39 cellular contexts compared by ENCODE assay signal in genomic region chr3:157614896-157615295, GRCh38.
"Had no signal": no experiment of that assay in that cellular context is flagged by ENCODE, and none has a peak within 500 bp of the region (broad histone marks: within the 10 kb centered on the region; RNA-seq: fewer than 3 reads in every experiment).

No MANE protein-coding gene starts in this region.

- H3K27ac Mint-ChIP-seq: activated B cell treated with CpG ODN at 0.5 μM for 24 hours; activated CD4-positive, alpha-beta memory T cell treated with anti-CD3 and anti-CD28 coated beads for 36 hours; activated CD4-positive, alpha-beta T cell treated with anti-CD3 and anti-CD28 coated beads, Interleukin-2, amount 10 ng/mL, durations not matched to agents 24 days and 14 days; activated CD8-positive, alpha-beta T cell treated with anti-CD3 and anti-CD28 coated beads for 36 hours; activated naive CD4-positive, alpha-beta T cell treated with anti-CD3 and anti-CD28 coated beads for 36 hours; activated naive CD4-positive, alpha-beta T cell treated with anti-CD3 and anti-CD28 coated beads, Interleukin-2, amount 50 U/mL, for 72 hours; activated naive CD8-positive, alpha-beta T cell treated with anti-CD3 and anti-CD28 coated beads for 36 hours; activated T-cell treated with anti-CD3 and anti-CD28 coated beads, Interleukin-2, amount 50 U/mL, for 72 hours; activated T-helper 1 cell treated with anti-CD3 and anti-CD28 coated beads, Interleukin-12 subunit alpha, Interleukin-12 subunit beta, Interleukin-2, Interleukin-4 antibody, amounts not matched to agents 30 ng/mL and 10 ng/mL and 1 ng/mL, durations not matched to agents 14 hours and 24 hours and 36 hours; activated T-helper 17 cell treated with anti-CD3 and anti-CD28 coated beads, Interleukin-2, amount 50 U/mL, for 72 hours; T-helper 1 cell treated with Interleukin-12 subunit alpha and Interleukin-12 subunit beta and Interleukin-4 antibody, amounts not matched to agents 30 μg/mL and 1 μg/mL, for 36 hours; T-helper 2 cell treated with Interferon-gamma antibody and Interleukin-4, amounts not matched to agents 5 μg/mL and 100 μg/mL, for 36 hours had no signal

- H3K27me3 ChIP-seq: adrenal gland, body of pancreas, brain microvascular endothelial cell, breast epithelium, cardiac muscle cell had no signal

- FAIRE-seq: astrocyte, TTC549 had no signal

- H3K9me3 Mint-ChIP-seq: activated B cell treated with CpG ODN at 0.5 μM for 24 hours; activated CD4-positive, alpha-beta memory T cell treated with anti-CD3 and anti-CD28 coated beads for 36 hours; activated CD4-positive, alpha-beta T cell treated with anti-CD3 and anti-CD28 coated beads, Interleukin-2, amount 10 ng/mL, durations not matched to agents 24 days and 14 days; activated CD8-positive, alpha-beta T cell treated with anti-CD3 and anti-CD28 coated beads for 36 hours; activated naive CD4-positive, alpha-beta T cell treated with anti-CD3 and anti-CD28 coated beads for 36 hours; activated naive CD4-positive, alpha-beta T cell treated with anti-CD3 and anti-CD28 coated beads, Interleukin-2, amount 50 U/mL, for 72 hours; activated naive CD8-positive, alpha-beta T cell treated with anti-CD3 and anti-CD28 coated beads for 36 hours; activated T-cell treated with anti-CD3 and anti-CD28 coated beads, Interleukin-2, amount 50 U/mL, for 4 hours; activated T-cell treated with anti-CD3 and anti-CD28 coated beads, Interleukin-2, amount 50 U/mL, for 72 hours; activated T-helper 1 cell treated with anti-CD3 and anti-CD28 coated beads, Interleukin-12 subunit alpha, Interleukin-12 subunit beta, Interleukin-2, Interleukin-4 antibody, amounts not matched to agents 30 ng/mL and 10 ng/mL and 1 ng/mL, durations not matched to agents 14 hours and 24 hours and 36 hours; activated T-helper 17 cell treated with anti-CD3 and anti-CD28 coated beads, Interleukin-2, amount 50 U/mL, for 72 hours; central memory CD8-positive, alpha-beta T cell; T-helper 1 cell treated with Interleukin-12 subunit alpha and Interleukin-12 subunit beta and Interleukin-4 antibody, amounts not matched to agents 30 μg/mL and 1 μg/mL, for 36 hours; T-helper 2 cell treated with Interferon-gamma antibody and Interleukin-4, amounts not matched to agents 5 μg/mL and 100 μg/mL, for 36 hours had no signal

- H3K4me1 Mint-ChIP-seq: activated B cell treated with CpG ODN at 0.5 μM for 24 hours; central memory CD8-positive, alpha-beta T cell had no signal

- H3K36me3 ChIP-seq: adrenal gland, brain microvascular endothelial cell, breast epithelium, cardiac muscle cell had no signal

- DNase-seq: activated B cell treated with CpG ODN at 0.5 μM for 24 hours; activated CD4-positive, alpha-beta memory T cell treated with anti-CD3 and anti-CD28 coated beads for 36 hours; activated CD4-positive, alpha-beta T cell treated with anti-CD3 and anti-CD28 coated beads for 4 hours; activated CD4-positive, alpha-beta T cell treated with anti-CD3 and anti-CD28 coated beads, Interleukin-2, amount 10 ng/mL, durations not matched to agents 24 days and 14 days; activated CD4-positive, alpha-beta T cell treated with anti-CD3 and anti-CD28 coated beads, Interleukin-2, amount 50 U/mL, for 1 hour; activated CD4-positive, alpha-beta T cell treated with anti-CD3 and anti-CD28 coated beads, Interleukin-2, amount 50 U/mL, for 4 hours; activated CD4-positive, CD25-positive, alpha-beta regulatory T cell treated with anti-CD3 and anti-CD28 coated beads, Interleukin-2, amount 50 U/mL, for 72 hours; activated CD8-positive, alpha-beta memory T cell treated with anti-CD3 and anti-CD28 coated beads, Interleukin-2, amount 50 U/mL, for 4 hours; activated CD8-positive, alpha-beta T cell treated with anti-CD3 and anti-CD28 coated beads for 36 hours; activated effector memory CD4-positive, alpha-beta T cell treated with anti-CD3 and anti-CD28 coated beads, Interleukin-2, amount 50 U/mL, for 16 hours; activated gamma-delta T cell treated with Interleukin-2 at 50 U/mL for 16 hours; activated naive CD4-positive, alpha-beta T cell; activated naive CD4-positive, alpha-beta T cell treated with anti-CD3 and anti-CD28 coated beads for 36 hours; activated naive CD4-positive, alpha-beta T cell treated with anti-CD3 and anti-CD28 coated beads, Interleukin-2, amount 50 U/mL, for 16 hours; activated naive CD8-positive, alpha-beta T cell treated with anti-CD3 and anti-CD28 coated beads for 36 hours; activated T-cell treated with anti-CD3 and anti-CD28 coated beads for 4 hours; activated T-cell treated with anti-CD3 and anti-CD28 coated beads, Interleukin-2, amount 50 U/mL, for 1 hour; activated T-cell treated with anti-CD3 and anti-CD28 coated beads, Interleukin-2, amount 50 U/mL, for 4 hours; activated T-cell treated with anti-CD3 and anti-CD28 coated beads, Interleukin-2, amount 50 U/mL, for 72 hours; adrenal gland; amniotic stem cell; aorta; body of pancreas; brain microvascular endothelial cell; caudate nucleus; cerebellar nuclear complex; T-helper 1 cell; T-helper 2 cell; T-helper 9 cell had no signal

- H3K4me3 Mint-ChIP-seq: activated B cell treated with CpG ODN at 0.5 μM for 24 hours; activated CD4-positive, alpha-beta memory T cell treated with anti-CD3 and anti-CD28 coated beads for 36 hours; activated CD4-positive, alpha-beta T cell treated with anti-CD3 and anti-CD28 coated beads, Interleukin-2, amount 10 ng/mL, durations not matched to agents 24 days and 14 days; activated CD8-positive, alpha-beta T cell treated with anti-CD3 and anti-CD28 coated beads for 36 hours; activated naive CD4-positive, alpha-beta T cell treated with anti-CD3 and anti-CD28 coated beads for 36 hours; activated naive CD8-positive, alpha-beta T cell treated with anti-CD3 and anti-CD28 coated beads for 36 hours; activated T-cell treated with anti-CD3 and anti-CD28 coated beads, Interleukin-2, amount 50 U/mL, for 4 hours; activated T-cell treated with anti-CD3 and anti-CD28 coated beads, Interleukin-2, amount 50 U/mL, for 72 hours; activated T-helper 1 cell treated with anti-CD3 and anti-CD28 coated beads, Interleukin-12 subunit alpha, Interleukin-12 subunit beta, Interleukin-2, Interleukin-4 antibody, amounts not matched to agents 30 ng/mL and 10 ng/mL and 1 ng/mL, durations not matched to agents 14 hours and 24 hours and 36 hours; activated T-helper 17 cell treated with anti-CD3 and anti-CD28 coated beads, Interleukin-2, amount 50 U/mL, for 72 hours; central memory CD8-positive, alpha-beta T cell; T-helper 1 cell treated with Interleukin-12 subunit alpha and Interleukin-12 subunit beta and Interleukin-4 antibody, amounts not matched to agents 30 μg/mL and 1 μg/mL, for 36 hours; T-helper 2 cell treated with Interferon-gamma antibody and Interleukin-4, amounts not matched to agents 5 μg/mL and 100 μg/mL, for 36 hours had no signal

- H3K4me3 ChIP-seq: adrenal gland, body of pancreas, breast epithelium, cardiac muscle cell had no signal

- H3K36me3 Mint-ChIP-seq: activated CD4-positive, alpha-beta memory T cell treated with anti-CD3 and anti-CD28 coated beads for 36 hours; activated naive CD4-positive, alpha-beta T cell treated with anti-CD3 and anti-CD28 coated beads, Interleukin-2, amount 50 U/mL, for 72 hours; activated naive CD8-positive, alpha-beta T cell treated with anti-CD3 and anti-CD28 coated beads for 36 hours had no signal
